ENCODE assay signal across 8 cellular contexts in genomic region chr19:42251572-42251990, GRCh38. TPM values are rescaled to one million over a fixed set of nuclear protein-coding genes. Genes with fewer than 3 reads are reported as not detected.
DNase-seq lines count a peak whose midpoint lies in the region; ATAC-seq, FAIRE-seq and TF ChIP-seq lines count a peak whose summit lies in the region.

No MANE protein-coding gene starts in this region.

- ATAC-seq in HG02981 (IDR thresholded peaks at IDR 0.05; ENCODE audit: unreplicated experiment) = no peak
- no peak for ATAC-seq in GM18909 (IDR thresholded peaks at IDR 0.05; ENCODE audit: poor library complexity, unreplicated experiment)

- peak overlapping the region; percentile 96 for H3K4me3 ChIP-seq in AG04449 (ENCODE audit: low read depth, low read length)
- peak overlapping the region; percentile 25 for H3K4me3 ChIP-seq in MG63
- 0 out of 8 replicates have a peak overlapping the region, but pooled peaks of 1 of the 4 experiments have one; percentile 99 for H3K4me3 ChIP-seq in H1 (ENCODE audit: extremely low read depth in 1 of 4, insufficient read depth in 2 of 4, low read depth in 3 of 4, low read length in 4 of 4)
- H3K4me3 ChIP-seq in SJCRH30 = no peak overlapping the region

- peaks cover 15% of the 10 kb centered on the region for H3K79me1 ChIP-seq in H1 (ENCODE audit: low read depth, low read length)

- no peak for FAIRE-seq in H1 (lab: Jason Lieb, UNC)

- TF ChIP-seq POLR2A in H1 (IDR thresholded peaks at IDR 0.05; ENCODE audit: control extremely low read depth in 1 of 2, low read depth in 2 of 2, low read length in 2 of 2) = no peak

- peak overlapping the region in 1 of 4 experiments; percentile 13; a peak in 1 of 7 replicates for H3K9ac ChIP-seq in H1 (replicated peaks in 1 of 4; ENCODE audit: extremely low read depth in 1 of 4, low read depth in 3 of 4, low read length in 3 of 4)

- no peak for TF ChIP-seq EP300 in H1 (IDR thresholded peaks at IDR 0.05; ENCODE audit: borderline replicate concordance in 1 of 2, low read depth in 2 of 2, low read length in 2 of 2)

- no peak overlapping the region for H2AFZ ChIP-seq in H1 (ENCODE audit: low read length)

- H3K79me2 ChIP-seq in H1 (ENCODE audit: control insufficient read depth in 1 of 2, insufficient read depth in 2 of 2, low read length in 2 of 2) = peaks cover 4 to 33% of the 10 kb centered on the region in 2 experiments; a peak in 3 of 4 replicates

- peaks cover 6% of the 10 kb centered on the region for H3K27me3 Mint-ChIP-seq in neural crest cell (ENCODE audit: low read depth)

- WGBS in H1 (ENCODE audit: extremely low coverage in 1 of 2, insufficient coverage in 1 of 2, insufficient read length in 1 of 2, insufficient replicate concordance in 2 of 2, low coverage in 1 of 2, low lambda C conversion rate in 2 of 2, missing lambda C conversion rate in 1 of 2), 2 experiments = 96% methylated on average over 3 of the region's 3 CpGs; no CpG with 5 or more reads in 1 of the 2 experiments

- peaks cover 34% of the 10 kb centered on the region for H3K4me1 Mint-ChIP-seq in neural crest cell

- H2BK15ac ChIP-seq in H1 (ENCODE audit: low read length) = no peak overlapping the region

- no peaks in the 10 kb centered on the region for H3K9me3 ChIP-seq in MG63
- no peaks in the 10 kb centered on the region for H3K9me3 ChIP-seq in H1 (ENCODE audit: insufficient read depth in 2 of 2, low read depth in 1 of 2, low read length in 1 of 2)
- H3K9me3 ChIP-seq in SJCRH30 (replicated peaks) = no peaks in the 10 kb centered on the region

- H3K14ac ChIP-seq in H1 (ENCODE audit: insufficient read length) = no peak overlapping the region

- no peak overlapping the region for H2BK120ac ChIP-seq in H1 (replicated peaks; ENCODE audit: low read depth, low read length)

- H3K36me3 Mint-ChIP-seq in neural crest cell (ENCODE audit: low read depth) = peaks cover 2% of the 10 kb centered on the region

- no peak overlapping the region; the same call in none of the 2 replicates for H3K18ac ChIP-seq in H1 (ENCODE audit: extremely low read depth, low read length)

- no peaks in the 10 kb centered on the region for H3K9me3 Mint-ChIP-seq in neural crest cell

- H4K8ac ChIP-seq in H1 (ENCODE audit: extremely low read depth, insufficient read depth, low read length) = no peak overlapping the region

- H3K4me2 ChIP-seq in H1 (ENCODE audit: insufficient read depth in 1 of 2, low read depth in 2 of 2, low read length in 2 of 2) = peak overlapping the region; percentile 77 to 87; a peak in 2 of 4 replicates

- no peak overlapping the region for H2BK20ac ChIP-seq in H1 (ENCODE audit: low read length)

- CTCF ChIA-PET in AG04449 (lab: Yijun Ruan, JAX) = interaction anchor here (0.6 to 14.9 kb wide), 4 partner anchors 8 to 43 kb away, joined by 3 to 258 read pairs (median 129); no protein-coding TSS in a partner anchor
- CTCF ChIA-PET in H1 (lab: Charles Lee; ENCODE audit: partially characterized antibody) = interaction anchor here (0.7 to 11.8 kb wide), 6 partner anchors 9 to 41 kb away, joined by 3 to 260 read pairs (median 6); partner anchors contain the start of gene GSK3A

- H3K4ac ChIP-seq in H1 (replicated peaks; ENCODE audit: insufficient read length, low read depth, low read length) = no peak overlapping the region

- peaks cover 13% of the 10 kb centered on the region; the same call in 1 of the 2 replicates for H3K23me2 ChIP-seq in H1 (ENCODE audit: low read depth, low read length)

- no peak for TF ChIP-seq RAD21 in H1 (IDR thresholded peaks at IDR 0.05 in 1 of 2, conservative IDR thresholded peaks at IDR 0.05 in 1 of 2; ENCODE audit: low read depth in 2 of 2, low read length in 2 of 2)

- no peak overlapping the region for H2AK5ac ChIP-seq in H1 (ENCODE audit: low read depth, low read length)

- H4K5ac ChIP-seq in H1 (ENCODE audit: insufficient read length, low read depth, low read length) = no peak overlapping the region

- H4K91ac ChIP-seq in H1 (replicated peaks; ENCODE audit: insufficient read length, low read length) = no peak overlapping the region

- no peak overlapping the region for H3K23ac ChIP-seq in H1 (ENCODE audit: insufficient read length)

- no peak for DNase-seq in AG04449 (ENCODE audit: low read depth, low spot score)
- DNase-seq in MG63 = no peak
- no peak for DNase-seq in H1 (ENCODE audit: low read depth in 1 of 2, low spot score in 2 of 2)
- no peak for DNase-seq in neural crest cell (ENCODE audit: low read depth, low spot score)
- no peak for DNase-seq in SJCRH30
- DNase-seq in DMS153 treated with DMSO at 0.1 percent for 48 hours (lab: John Stamatoyannopoulos, UW; ENCODE audit: unreplicated experiment) = no peak

- POLR2A ChIA-PET in AG04449 (lab: Yijun Ruan, JAX) = interaction anchor here (0.8 to 1.5 kb wide), 2 partner anchors 9 to 28 kb away, joined by 4 to 5 read pairs; partner anchors contain the start of gene GSK3A
- POLR2A ChIA-PET in H1 (lab: Charles Lee; ENCODE audit: partially characterized antibody) = interaction anchor here (0.5 to 4.4 kb wide), 8 partner anchors 8 to 204 kb away, joined by 3 to 15 read pairs (median 6); no protein-coding TSS in a partner anchor

- H3K4me1 ChIP-seq in H1 (replicated peaks in 1 of 4; ENCODE audit: control insufficient read depth in 3 of 4, insufficient read depth in 4 of 4, low read length in 3 of 4) = peaks cover 11 to 34% (median 22%) of the 10 kb centered on the region in 4 experiments
- peaks cover 4% of the 10 kb centered on the region; the same call in 1 of the 2 replicates for H3K4me1 ChIP-seq in SJCRH30

- TF ChIP-seq CTCF in AG04449 (IDR thresholded peaks at IDR 0.05; ENCODE audit: insufficient read depth, low read length, missing control alignments) (no peak), H1 (IDR thresholded peaks at IDR 0.05; ENCODE audit: control extremely low read depth in 1 of 3, insufficient read depth in 1 of 3, low read depth in 1 of 3, low read length in 3 of 3) (no peak), neural crest cell (conservative IDR thresholded peaks at IDR 0.05) (no peak)

- peak overlapping the region; percentile 98 for H3K4me3 Mint-ChIP-seq in neural crest cell

- H2BK5ac ChIP-seq in H1 (ENCODE audit: low read depth, low read length) = 0 out of 2 replicates have a peak overlapping the region, but pooled peaks have one; percentile 52

- H3K27me3 ChIP-seq in MG63 = no peaks in the 10 kb centered on the region
- peaks cover 0 to 3% (median 1%) of the 10 kb centered on the region in 4 experiments; a peak in 1 of 7 replicates for H3K27me3 ChIP-seq in H1 (replicated peaks in 1 of 4; ENCODE audit: control insufficient read depth in 3 of 4, extremely low read depth in 1 of 4, insufficient read depth in 3 of 4, low read length in 3 of 4)
- no peaks in the 10 kb centered on the region for H3K27me3 ChIP-seq in SJCRH30

- peak overlapping the region; percentile 91 for H3K27ac Mint-ChIP-seq in neural crest cell (ENCODE audit: unreplicated experiment)

- H3K56ac ChIP-seq in H1 (replicated peaks; ENCODE audit: insufficient read length, low read depth, low read length) = no peak overlapping the region

- peaks cover 6 to 18% of the 10 kb centered on the region in 2 experiments for H4K20me1 ChIP-seq in H1 (replicated peaks in 1 of 2; ENCODE audit: control insufficient read depth in 1 of 2, insufficient read depth in 2 of 2, low read length in 2 of 2)

- H2BK12ac ChIP-seq in H1 (ENCODE audit: low read depth, low read length) = no peak overlapping the region

- H3K36me3 ChIP-seq in MG63 (peaks cover 60% of the 10 kb centered on the region), H1 (ENCODE audit: control insufficient read depth in 2 of 4, insufficient read depth in 4 of 4, low read length in 3 of 4) (peaks cover 0 to 20% (median 4%) of the 10 kb centered on the region in 4 experiments; a peak in 4 of 8 replicates), SJCRH30 (peaks cover 6% of the 10 kb centered on the region)

- H3K27ac ChIP-seq in H1 (ENCODE audit: low read depth, low read length) = 0 out of 2 replicates have a peak overlapping the region, but pooled peaks have one; percentile 28
- H3K27ac ChIP-seq in SJCRH30 = no peak overlapping the region

RNA-seq across cellular contexts. Expression of gene ERF, which starts 3.3 kb away (rescaled TPM):
- total RNA-seq in MG63 (2014; rRNA removed; shearing (Covaris generic); ENCODE audit: low replicate concordance) = 78.3 and 168 TPM in 2 replicates
- 62.7 and 73.9 TPM in 2 replicates for total RNA-seq in H1 (2021; fragmentation: NEBNext Ultra II Directional; extraction: Animal tissue kit (Norgen Biotek cat#: 25700))
- 43.7 and 67.6 TPM in 2 replicates for polyA plus RNA-seq in H1 (2011; rRNA removed)
- polyA plus RNA-seq in H1 (2011; cell fraction: cytosol; rRNA removed) = 45.9 TPM
- 144 TPM for polyA plus RNA-seq in H1 (2011; cell fraction: nucleus; rRNA removed)
- 39.2 to 53.3 TPM (median 50.3 TPM) in 4 replicates for polyA plus RNA-seq in H1 (2012, experiment 1 of 2)
- polyA plus RNA-seq in H1 (2012, experiment 2 of 2) = 34.9 TPM
- polyA plus RNA-seq in H1 (2013, experiment 1 of 2) = 40.5 TPM
- 40.3 TPM for polyA plus RNA-seq in H1 (2013, experiment 2 of 2)
- polyA minus RNA-seq in H1 (2011; rRNA and poly(A)+ RNA removed) = 20.2 and 23.3 TPM in 2 replicates
- polyA minus RNA-seq in H1 (2011; cell fraction: cytosol; rRNA and poly(A)+ RNA removed) = 39.0 TPM
- 34.2 TPM for polyA minus RNA-seq in H1 (2011; cell fraction: nucleus; rRNA and poly(A)+ RNA removed)
- 102 and 105 TPM in 2 replicates for total RNA-seq in neural crest cell
- total RNA-seq in SJCRH30 (2014; rRNA removed; shearing (Covaris generic)) = 35.1 and 37.7 TPM in 2 replicates

RNA-seq across cellular contexts. Expression of gene GSK3A, which starts 9.2 kb away (rescaled TPM):
- total RNA-seq in MG63 (2014; rRNA removed; shearing (Covaris generic); ENCODE audit: low replicate concordance) = 24.1 and 27.3 TPM in 2 replicates
- 54.9 and 55.3 TPM in 2 replicates for total RNA-seq in H1 (2021; fragmentation: NEBNext Ultra II Directional; extraction: Animal tissue kit (Norgen Biotek cat#: 25700))
- polyA plus RNA-seq in H1 (2011; rRNA removed) = 84.0 and 89.0 TPM in 2 replicates
- 50.8 TPM for polyA plus RNA-seq in H1 (2011; cell fraction: cytosol; rRNA removed)
- 64.5 TPM for polyA plus RNA-seq in H1 (2011; cell fraction: nucleus; rRNA removed)
- polyA plus RNA-seq in H1 (2012, experiment 1 of 2) = 47.7 to 66.9 TPM (median 65.1 TPM) in 4 replicates
- polyA plus RNA-seq in H1 (2012, experiment 2 of 2) = 72.4 TPM
- polyA plus RNA-seq in H1 (2013, experiment 1 of 2) = 70.7 TPM
- polyA plus RNA-seq in H1 (2013, experiment 2 of 2) = 64.0 TPM
- polyA minus RNA-seq in H1 (2011; rRNA and poly(A)+ RNA removed) = 33.0 and 46.2 TPM in 2 replicates
- 23.0 TPM for polyA minus RNA-seq in H1 (2011; cell fraction: cytosol; rRNA and poly(A)+ RNA removed)
- polyA minus RNA-seq in H1 (2011; cell fraction: nucleus; rRNA and poly(A)+ RNA removed) = 13.5 TPM
- total RNA-seq in neural crest cell = 66.1 and 68.0 TPM in 2 replicates
- total RNA-seq in SJCRH30 (2014; rRNA removed; shearing (Covaris generic)) = 34.9 and 37.1 TPM in 2 replicates

RNA-seq across cellular contexts. Expression of gene CIC, which starts 17.5 kb away (rescaled TPM):
- total RNA-seq in MG63 (2014; rRNA removed; shearing (Covaris generic); ENCODE audit: low replicate concordance) = 5.9 and 15.8 TPM in 2 replicates
- 43.6 and 48.4 TPM in 2 replicates for total RNA-seq in H1 (2021; fragmentation: NEBNext Ultra II Directional; extraction: Animal tissue kit (Norgen Biotek cat#: 25700))
- polyA plus RNA-seq in H1 (2011; rRNA removed) = 13.2 and 23.1 TPM in 2 replicates
- 12.9 TPM for polyA plus RNA-seq in H1 (2011; cell fraction: cytosol; rRNA removed)
- polyA plus RNA-seq in H1 (2011; cell fraction: nucleus; rRNA removed) = 85.4 TPM
- polyA plus RNA-seq in H1 (2012, experiment 1 of 2) = 26.5 to 45.2 TPM (median 39.7 TPM) in 4 replicates
- 24.2 TPM for polyA plus RNA-seq in H1 (2012, experiment 2 of 2)
- 28.3 TPM for polyA plus RNA-seq in H1 (2013, experiment 1 of 2)
- polyA plus RNA-seq in H1 (2013, experiment 2 of 2) = 27.0 TPM
- 3.7 and 5.1 TPM in 2 replicates for polyA minus RNA-seq in H1 (2011; rRNA and poly(A)+ RNA removed)
- 18.2 TPM for polyA minus RNA-seq in H1 (2011; cell fraction: cytosol; rRNA and poly(A)+ RNA removed)
- 17.1 TPM for polyA minus RNA-seq in H1 (2011; cell fraction: nucleus; rRNA and poly(A)+ RNA removed)
- total RNA-seq in neural crest cell = 91.6 and 93.4 TPM in 2 replicates
- total RNA-seq in SJCRH30 (2014; rRNA removed; shearing (Covaris generic)) = 19.1 and 21.5 TPM in 2 replicates

RNA-seq across cellular contexts. Expression of gene ZNF526, which starts 31.5 kb away (rescaled TPM):
- total RNA-seq in MG63 (2014; rRNA removed; shearing (Covaris generic); ENCODE audit: low replicate concordance) = 8.5 and 12.8 TPM in 2 replicates
- 13.5 and 14.1 TPM in 2 replicates for total RNA-seq in H1 (2021; fragmentation: NEBNext Ultra II Directional; extraction: Animal tissue kit (Norgen Biotek cat#: 25700))
- polyA plus RNA-seq in H1 (2011; rRNA removed) = 8.4 and 10.0 TPM in 2 replicates
- polyA plus RNA-seq in H1 (2011; cell fraction: cytosol; rRNA removed) = 5.9 TPM
- polyA plus RNA-seq in H1 (2011; cell fraction: nucleus; rRNA removed) = 8.1 TPM
- 8.9 to 13.4 TPM (median 11.7 TPM) in 4 replicates for polyA plus RNA-seq in H1 (2012, experiment 1 of 2)
- polyA plus RNA-seq in H1 (2012, experiment 2 of 2) = 12.1 TPM
- polyA plus RNA-seq in H1 (2013, experiment 1 of 2) = 5.9 TPM
- polyA plus RNA-seq in H1 (2013, experiment 2 of 2) = 5.6 TPM
- polyA minus RNA-seq in H1 (2011; rRNA and poly(A)+ RNA removed) = 17.3 and 18.5 TPM in 2 replicates
- 9.7 TPM for polyA minus RNA-seq in H1 (2011; cell fraction: cytosol; rRNA and poly(A)+ RNA removed)
- 13.3 TPM for polyA minus RNA-seq in H1 (2011; cell fraction: nucleus; rRNA and poly(A)+ RNA removed)
- 18.4 and 24.2 TPM in 2 replicates for total RNA-seq in neural crest cell
- total RNA-seq in SJCRH30 (2014; rRNA removed; shearing (Covaris generic)) = 9.2 and 10.7 TPM in 2 replicates

RNA-seq across cellular contexts. Expression of gene DEDD2, which starts 34.1 kb away (rescaled TPM):
- total RNA-seq in MG63 (2014; rRNA removed; shearing (Covaris generic); ENCODE audit: low replicate concordance) = 26.3 and 42.9 TPM in 2 replicates
- total RNA-seq in H1 (2021; fragmentation: NEBNext Ultra II Directional; extraction: Animal tissue kit (Norgen Biotek cat#: 25700)) = 32.6 and 37.8 TPM in 2 replicates
- 65.0 and 74.3 TPM in 2 replicates for polyA plus RNA-seq in H1 (2011; rRNA removed)
- polyA plus RNA-seq in H1 (2011; cell fraction: cytosol; rRNA removed) = 64.5 TPM
- 52.0 TPM for polyA plus RNA-seq in H1 (2011; cell fraction: nucleus; rRNA removed)
- 29.1 to 44.2 TPM (median 37.3 TPM) in 4 replicates for polyA plus RNA-seq in H1 (2012, experiment 1 of 2)
- polyA plus RNA-seq in H1 (2012, experiment 2 of 2) = 36.5 TPM
- polyA plus RNA-seq in H1 (2013, experiment 1 of 2) = 20.7 TPM
- polyA plus RNA-seq in H1 (2013, experiment 2 of 2) = 22.1 TPM
- polyA minus RNA-seq in H1 (2011; rRNA and poly(A)+ RNA removed) = 22.7 and 27.2 TPM in 2 replicates
- 19.7 TPM for polyA minus RNA-seq in H1 (2011; cell fraction: cytosol; rRNA and poly(A)+ RNA removed)
- polyA minus RNA-seq in H1 (2011; cell fraction: nucleus; rRNA and poly(A)+ RNA removed) = 20.2 TPM
- 20.6 and 21.5 TPM in 2 replicates for total RNA-seq in neural crest cell
- 16.2 and 18.0 TPM in 2 replicates for total RNA-seq in SJCRH30 (2014; rRNA removed; shearing (Covaris generic))
